Comparison of ENCODE assay signal across 24 cellular contexts in genomic region chr10:45487738-45488137, GRCh38.
"Had no signal": no experiment of that assay in that cellular context is flagged by ENCODE, and none has a peak within 500 bp of the region (broad histone marks: within the 10 kb centered on the region; RNA-seq: fewer than 3 reads in every experiment).

No MANE protein-coding gene starts in this region.

- H3K4me3 Mint-ChIP-seq: immature natural killer cell; naive thymus-derived CD4-positive, alpha-beta T cell; natural killer cell treated with Interleukin-12 subunit alpha and Interleukin-12 subunit beta and Interleukin-15 and Interleukin-18, amount 100 ng/mL, for 72 hours; stimulated activated naive CD8-positive, alpha-beta T cell treated with anti-CD3 and anti-CD28 coated beads, Interleukin-15, Interleukin-2, amounts not matched to agents 100 ng/mL and 50 ng/mL, for 24 hours had no signal

- H3K4me1 ChIP-seq: left ventricle myocardium inferior, right atrium auricular region, right lobe of liver, suprapubic skin, tibial artery, upper lobe of right lung, uterus had no signal

- DNase-seq: hypothalamus; immature natural killer cell; kidney; left ventricle myocardium inferior; midbrain; mucosa of descending colon; naive thymus-derived CD4-positive, alpha-beta T cell; ovary; right lobe of liver; stimulated activated CD4-positive, alpha-beta T cell treated with anti-CD3 and anti-CD28 coated beads, Interleukin-12 subunit alpha, Interleukin-12 subunit beta, amount 100 ng/mL, for 4 hours; stimulated activated CD4-positive, alpha-beta T cell treated with anti-CD3 and anti-CD28 coated beads, Interleukin-15, amount 100 ng/mL, for 24 hours; stimulated activated CD4-positive, alpha-beta T cell treated with anti-CD3 and anti-CD28 coated beads, Interleukin-2, amount 100 ng/mL, for 24 hours; stimulated activated CD4-positive, alpha-beta T cell treated with anti-CD3 and anti-CD28 coated beads, Interleukin-4, amount 100 ng/mL, for 1 hour; tibial artery; upper lobe of right lung; uterus had no signal

- H3K9me3 ChIP-seq: mucosa of descending colon, ovary, right atrium auricular region, right lobe of liver, suprapubic skin, thoracic aorta, tibial artery, upper lobe of right lung, uterus had no signal

- H3K27me3 Mint-ChIP-seq: naive thymus-derived CD4-positive, alpha-beta T cell; natural killer cell treated with Interleukin-12 subunit alpha and Interleukin-12 subunit beta and Interleukin-15 and Interleukin-18, amount 100 ng/mL, for 72 hours; progenitor cell of endocrine pancreas; stimulated activated naive CD8-positive, alpha-beta T cell treated with anti-CD3 and anti-CD28 coated beads, Interleukin-15, Interleukin-2, amounts not matched to agents 100 ng/mL and 50 ng/mL, for 24 hours had no signal

- ATAC-seq: mucosa of descending colon; naive thymus-derived CD4-positive, alpha-beta T cell; natural killer cell treated with Interleukin-12 subunit alpha and Interleukin-12 subunit beta and Interleukin-15 and Interleukin-18, amount 100 ng/mL, for 72 hours; right lobe of liver; upper lobe of right lung had no signal

- H3K36me3 ChIP-seq: ovary, right lobe of liver, thoracic aorta, uterus had no signal

- FAIRE-seq: islet of Langerhans, kidney had no signal

- H3K27me3 ChIP-seq: ovary, right atrium auricular region, right lobe of liver, suprapubic skin, tibial artery, upper lobe of right lung, uterus had no signal

- H3K27ac Mint-ChIP-seq: immature natural killer cell; naive thymus-derived CD4-positive, alpha-beta T cell; natural killer cell treated with Interleukin-12 subunit alpha and Interleukin-12 subunit beta and Interleukin-15 and Interleukin-18, amount 100 ng/mL, for 72 hours; stimulated activated naive CD8-positive, alpha-beta T cell treated with anti-CD3 and anti-CD28 coated beads, Interleukin-15, Interleukin-2, amounts not matched to agents 100 ng/mL and 50 ng/mL, for 24 hours had no signal

- H3K9me3 Mint-ChIP-seq: immature natural killer cell; natural killer cell treated with Interleukin-12 subunit alpha and Interleukin-12 subunit beta and Interleukin-15 and Interleukin-18, amount 100 ng/mL, for 72 hours; stimulated activated naive CD8-positive, alpha-beta T cell treated with anti-CD3 and anti-CD28 coated beads, Interleukin-15, Interleukin-2, amounts not matched to agents 100 ng/mL and 50 ng/mL, for 24 hours had no signal

- H3K4me3 ChIP-seq: left ventricle myocardium inferior, lung, mucosa of descending colon, ovary, right atrium auricular region, right lobe of liver, suprapubic skin, thoracic aorta, tibial artery, upper lobe of right lung, uterus had no signal

- H3K27ac ChIP-seq: left ventricle myocardium inferior, ovary, right atrium auricular region, right lobe of liver, suprapubic skin, thoracic aorta, tibial artery, upper lobe of right lung, uterus had no signal
